In genomic region chr13:44171861-44172260, GRCh38 we compare ENCODE assay signal across 27 cellular contexts.
"Had no signal": no experiment of that assay in that cellular context is flagged by ENCODE, and none has a peak within 500 bp of the region (broad histone marks: within the 10 kb centered on the region; RNA-seq: fewer than 3 reads in every experiment).

No MANE protein-coding gene starts in this region.

- H3K9me3 ChIP-seq: ascending aorta, breast epithelium, esophagus squamous epithelium, gastroesophageal sphincter had no signal

- ATAC-seq: activated CD4-positive, alpha-beta T cell treated with anti-CD3 and anti-CD28 coated beads for 36 hours; activated CD8-positive, alpha-beta T cell treated with anti-CD3 and anti-CD28 coated beads, Interleukin-2, amount 10 ng/mL, durations not matched to agents 7 days and 5 days; activated naive CD4-positive, alpha-beta T cell treated with anti-CD3 and anti-CD28 coated beads, Interleukin-2, amount 50 U/mL, for 72 hours; activated T-cell treated with anti-CD3 and anti-CD28 coated beads, Interleukin-2, amount 50 U/mL, for 72 hours; effector memory CD8-positive, alpha-beta T cell; gastroesophageal sphincter had no signal

- H3K36me3 ChIP-seq: ascending aorta, breast epithelium, esophagus squamous epithelium, gastroesophageal sphincter had no signal

- FAIRE-seq: colon had no signal

- H3K4me3 ChIP-seq: ascending aorta, breast epithelium, esophagus squamous epithelium, gastroesophageal sphincter had no signal

- DNase-seq: activated CD4-positive, alpha-beta memory T cell treated with anti-CD3 and anti-CD28 coated beads for 36 hours; activated CD4-positive, alpha-beta T cell treated with anti-CD3 and anti-CD28 coated beads for 36 hours; activated CD4-positive, alpha-beta T cell treated with anti-CD3 and anti-CD28 coated beads, Interleukin-2, amount 10 ng/mL, durations not matched to agents 24 days and 14 days; activated CD4-positive, CD25-positive, alpha-beta regulatory T cell; activated CD4-positive, CD25-positive, alpha-beta regulatory T cell treated with anti-CD3 and anti-CD28 coated beads, Interleukin-2, amount 50 U/mL, for 72 hours; activated CD8-positive, alpha-beta memory T cell treated with anti-CD3 and anti-CD28 coated beads, Interleukin-2, amount 50 U/mL, for 48 hours; activated CD8-positive, alpha-beta T cell treated with anti-CD3 and anti-CD28 coated beads, Interleukin-2, amount 10 ng/mL, durations not matched to agents 7 days and 5 days; activated gamma-delta T cell; activated naive CD4-positive, alpha-beta T cell; activated naive CD4-positive, alpha-beta T cell treated with anti-CD3 and anti-CD28 coated beads, Interleukin-2, amount 10 ng/mL, durations not matched to agents 7 days and 5 days; activated naive CD8-positive, alpha-beta T cell treated with anti-CD3 and anti-CD28 coated beads, Interleukin-2, amount 10 ng/mL, durations not matched to agents 7 days and 5 days; activated T-cell treated with anti-CD3 and anti-CD28 coated beads for 4 hours; activated T-cell treated with anti-CD3 and anti-CD28 coated beads, Interleukin-2, amount 50 U/mL, for 24 hours; activated T-cell treated with anti-CD3 and anti-CD28 coated beads, Interleukin-2, amount 50 U/mL, for 72 hours; cortex of kidney; dermis blood vessel endothelial cell; effector CD4-positive, alpha-beta T cell; effector memory CD8-positive, alpha-beta T cell; erythroblast; esophagus squamous epithelium; head of caudate nucleus; T-helper 2 cell had no signal

- H3K4me1 ChIP-seq: breast epithelium had no signal

- H3K27ac ChIP-seq: ascending aorta, breast epithelium, esophagus squamous epithelium, gastroesophageal sphincter had no signal

- H3K27me3 ChIP-seq: ascending aorta, breast epithelium, esophagus squamous epithelium, gastroesophageal sphincter had no signal
